Comparison of ENCODE assay signal across 8 cellular contexts in genomic region chr22:38754247-38755154, GRCh38. TPM values are rescaled to one million over a fixed set of nuclear protein-coding genes. Genes with fewer than 3 reads are reported as not detected.
DNase-seq lines count a peak whose midpoint lies in the region; ATAC-seq and TF ChIP-seq lines count a peak whose summit lies in the region.

No MANE protein-coding gene starts in this region.

- DNase-seq in NCI-H524 (lab: John Stamatoyannopoulos, UW) (peak; percentile 29 to 64), NCI-H524 treated with DMSO at 0.1 percent for 48 hours (lab: John Stamatoyannopoulos, UW) (no peak), NCI-H2029 (lab: John Stamatoyannopoulos, UW) (peak; percentile 95), fibroblast of the conjunctiva (ENCODE audit: low read depth) (peak; percentile 39), natural killer cell (no peak), aorta (peak; percentile 85 to 90), mesenteric fat pad (ENCODE audit: low spot score) (no peak)
- peak; percentile 62 for DNase-seq in activated CD8-positive, alpha-beta memory T cell treated with anti-CD3 and anti-CD28 coated beads, Interleukin-2, amount 50 U/mL, for 48 hours

- peak overlapping the region; percentile 99 for H3K4me3 Mint-ChIP-seq in natural killer cell

- 1% methylated on average over 19 of the region's 19 CpGs for WGBS in aorta, 2 donors

- intact Hi-C loops in natural killer cell (cut with micrococcal nuclease) = loop anchor here (5.0 to 10.0 kb wide), 2 partner anchors 38 to 250 kb away; partner anchors contain the start of genes DDX17 and DNAL4
- intact Hi-C loops in aorta (cut with DNase I) = loop anchor here (2.0 to 5.0 kb wide), 3 partner anchors 37 to 50 kb away; partner anchors contain the start of genes DNAL4 (in 1 of the 2) and GTPBP1 (in 1 of the 2)

- H3K4me1 Mint-ChIP-seq in natural killer cell = peaks cover 65 to 84% of the 10 kb centered on the region in 2 donors

- peak overlapping the region; percentile 83 to 96 for H3K27ac ChIP-seq in aorta (ENCODE audit: low read depth in 1 of 2, low read length in 2 of 2)

- H3K27ac Mint-ChIP-seq in natural killer cell = peak overlapping the region; percentile 88 to 98

- H3K4me1 ChIP-seq in aorta (ENCODE audit: control insufficient read depth in 1 of 2, insufficient read depth in 2 of 2, low read length in 2 of 2) = no peaks in the 10 kb centered on the region

- TF ChIP-seq CTCF in natural killer cell (IDR thresholded peaks at IDR 0.05) = no peak

- H3K4me3 ChIP-seq in aorta (ENCODE audit: low read length in 2 of 2) = peak overlapping the region; percentile 13 to 59

- peaks cover 7% of the 10 kb centered on the region for H3K36me3 Mint-ChIP-seq in natural killer cell

- H3K9me3 ChIP-seq in aorta (ENCODE audit: control insufficient read depth, low read length) = no peaks in the 10 kb centered on the region

- H3K27me3 ChIP-seq in aorta (ENCODE audit: control insufficient read depth in 1 of 2, insufficient read depth in 2 of 2, low read length in 1 of 2) = no peaks in the 10 kb centered on the region

- H3K9me3 Mint-ChIP-seq in natural killer cell = no peaks in the 10 kb centered on the region

- peaks cover 2 to 18% of the 10 kb centered on the region in 2 donors for H3K36me3 ChIP-seq in aorta (ENCODE audit: control insufficient read depth in 1 of 2, insufficient read depth in 2 of 2, low read length in 1 of 2)

- ATAC-seq in natural killer cell (no peak), aorta (ENCODE audit: low FRiP score) (peak; percentile 51)

- no peaks in the 10 kb centered on the region for H3K27me3 Mint-ChIP-seq in natural killer cell (ENCODE audit: low read depth in 2 of 2)

RNA-seq across cellular contexts. Expression of gene SUN2, which starts 1.3 kb away (rescaled TPM):
- 1,000 to 10,000 TPM in 1 of 3 donors, 100 to 1,000 TPM in 2; 882 to 1,056 (median 886) TPM for total RNA-seq in natural killer cell
- total RNA-seq in aorta = 100 to 1,000 TPM; 275 to 495 TPM
- polyA plus RNA-seq in aorta = 100 to 1,000 TPM in 1 of 2 donors, 10 to 100 TPM in 1; 95.4 to 303 TPM
- total RNA-seq in mesenteric fat pad = 286 TPM

RNA-seq across cellular contexts. Expression of gene DNAL4, which starts 39.4 kb away (rescaled TPM):
- total RNA-seq in natural killer cell = 1 to 10 TPM; 5.4 to 9.8 (median 6.2) TPM
- total RNA-seq in aorta = 10 to 100 TPM in 1 of 2 donors, 1 to 10 TPM in 1; 8.2 to 10.8 TPM
- polyA plus RNA-seq in aorta = 10 to 100 TPM in 1 of 2 donors, 1 to 10 TPM in 1; 8.8 to 14.3 TPM
- total RNA-seq in mesenteric fat pad = 7.2 TPM

RNA-seq across cellular contexts. Expression of gene GTPBP1, which starts 48.8 kb away (rescaled TPM):
- total RNA-seq in natural killer cell (100 to 1,000 TPM; 236 to 259 (median 249) TPM), aorta (10 to 100 TPM; 49.5 to 59.2 TPM), mesenteric fat pad (40.4 TPM)
- polyA plus RNA-seq in aorta = 10 to 100 TPM; 10.5 to 21.6 TPM

RNA-seq across cellular contexts. Expression of gene JOSD1, which starts 53.8 kb away (rescaled TPM):
- 100 to 1,000 TPM; 123 to 165 (median 128) TPM for total RNA-seq in natural killer cell
- 10 to 100 TPM; 54.0 to 54.7 TPM for total RNA-seq in aorta
- 10 to 100 TPM; 19.7 to 30.0 TPM for polyA plus RNA-seq in aorta
- 53.8 TPM for total RNA-seq in mesenteric fat pad

Comparison
In these comparisons a context has a peak if more than half of its experiments do, and no peak if none do; other contexts are left out.
1. DNase-seq: peak in NCI-H524 (2 of 2), NCI-H2029 (single experiment), activated CD8-positive, alpha-beta memory T cell treated with anti-CD3 and anti-CD28 coated beads, Interleukin-2, amount 50 U/mL, for 48 hours (single experiment), fibroblast of the conjunctiva (single experiment) and aorta (2 of 2); none in NCI-H524 treated with DMSO at 0.1 percent for 48 hours (single experiment), natural killer cell (single experiment) and mesenteric fat pad (single experiment).